1 cellular context compared by ENCODE assay signal in genomic region chr12:57241556-57242310, GRCh38.
TF ChIP-seq lines count a peak whose summit lies in the region.

No MANE protein-coding gene starts in this region.

TF ChIP-seq in H1, 55 proteins besides CTCF, POLR2A, EP300 and RAD21:
- TF ChIP-seq ZNF274 (IDR thresholded peaks at IDR 0.05; ENCODE audit: borderline replicate concordance, extremely low read depth, low read length) (no peak), GABPA (IDR thresholded peaks at IDR 0.05; ENCODE audit: borderline replicate concordance, insufficient read depth, low read length) (no peak), RNF2 (IDR thresholded peaks at IDR 0.05; ENCODE audit: borderline replicate concordance, low read depth, low read length, missing control alignments, poor library complexity, severe bottlenecking) (peak; percentile 88), CEBPB (IDR thresholded peaks at IDR 0.05; ENCODE audit: low read depth, low read length) (no peak), SP4 (IDR thresholded peaks at IDR 0.05; ENCODE audit: low read length) (no peak), TEAD4 (IDR thresholded peaks at IDR 0.05; ENCODE audit: low read depth, low read length) (no peak), TCF12 (IDR thresholded peaks at IDR 0.05; ENCODE audit: low read depth, low read length) (no peak), HDAC6 (IDR thresholded peaks at IDR 0.05; ENCODE audit: low read depth, low read length) (no peak), POLR2AphosphoS5 (IDR thresholded peaks at IDR 0.05; ENCODE audit: low read depth, low read length) (no peak), CREB1 (IDR thresholded peaks at IDR 0.05) (no peak), SAP30 (IDR thresholded peaks at IDR 0.05; ENCODE audit: insufficient read depth, insufficient replicate concordance, low read length) (no peak), POU5F1 (IDR thresholded peaks at IDR 0.05; ENCODE audit: low read depth, low read length) (no peak), CHD1 (IDR thresholded peaks at IDR 0.05; ENCODE audit: low read depth, low read length) (no peak), SUZ12 (IDR thresholded peaks at IDR 0.05; ENCODE audit: low read length) (peak; percentile 66), EZH2 (IDR thresholded peaks at IDR 0.05; ENCODE audit: low read depth, low read length, severe bottlenecking) (peak; percentile 77), KDM4A (IDR thresholded peaks at IDR 0.05; ENCODE audit: low read depth, low read length, severe bottlenecking) (no peak), CTBP2 (IDR thresholded peaks at IDR 0.05; ENCODE audit: borderline replicate concordance, insufficient read depth, insufficient read length, low read length) (peak; percentile 46), CHD2 (IDR thresholded peaks at IDR 0.05; ENCODE audit: low read length) (no peak), SP2 (IDR thresholded peaks at IDR 0.05; ENCODE audit: low read length) (no peak), FOSL1 (IDR thresholded peaks at IDR 0.05; ENCODE audit: insufficient read depth, low read depth, low read length) (no peak), EGR1 (IDR thresholded peaks at IDR 0.05; ENCODE audit: borderline replicate concordance, low read depth, low read length) (no peak), SIRT6 (IDR thresholded peaks at IDR 0.05; ENCODE audit: low read length) (no peak), GTF2F1 (IDR thresholded peaks at IDR 0.05; ENCODE audit: borderline replicate concordance, low read depth, low read length) (no peak), PHF8 (conservative IDR thresholded peaks at IDR 0.05; ENCODE audit: low read depth, low read length) (no peak), TAF7 (optimal IDR thresholded peaks at IDR 0.05; ENCODE audit: borderline replicate concordance, low read depth, low read length) (no peak), SRF (IDR thresholded peaks at IDR 0.05; ENCODE audit: low read depth, low read length) (no peak)
- TF ChIP-seq, protein P1, sequence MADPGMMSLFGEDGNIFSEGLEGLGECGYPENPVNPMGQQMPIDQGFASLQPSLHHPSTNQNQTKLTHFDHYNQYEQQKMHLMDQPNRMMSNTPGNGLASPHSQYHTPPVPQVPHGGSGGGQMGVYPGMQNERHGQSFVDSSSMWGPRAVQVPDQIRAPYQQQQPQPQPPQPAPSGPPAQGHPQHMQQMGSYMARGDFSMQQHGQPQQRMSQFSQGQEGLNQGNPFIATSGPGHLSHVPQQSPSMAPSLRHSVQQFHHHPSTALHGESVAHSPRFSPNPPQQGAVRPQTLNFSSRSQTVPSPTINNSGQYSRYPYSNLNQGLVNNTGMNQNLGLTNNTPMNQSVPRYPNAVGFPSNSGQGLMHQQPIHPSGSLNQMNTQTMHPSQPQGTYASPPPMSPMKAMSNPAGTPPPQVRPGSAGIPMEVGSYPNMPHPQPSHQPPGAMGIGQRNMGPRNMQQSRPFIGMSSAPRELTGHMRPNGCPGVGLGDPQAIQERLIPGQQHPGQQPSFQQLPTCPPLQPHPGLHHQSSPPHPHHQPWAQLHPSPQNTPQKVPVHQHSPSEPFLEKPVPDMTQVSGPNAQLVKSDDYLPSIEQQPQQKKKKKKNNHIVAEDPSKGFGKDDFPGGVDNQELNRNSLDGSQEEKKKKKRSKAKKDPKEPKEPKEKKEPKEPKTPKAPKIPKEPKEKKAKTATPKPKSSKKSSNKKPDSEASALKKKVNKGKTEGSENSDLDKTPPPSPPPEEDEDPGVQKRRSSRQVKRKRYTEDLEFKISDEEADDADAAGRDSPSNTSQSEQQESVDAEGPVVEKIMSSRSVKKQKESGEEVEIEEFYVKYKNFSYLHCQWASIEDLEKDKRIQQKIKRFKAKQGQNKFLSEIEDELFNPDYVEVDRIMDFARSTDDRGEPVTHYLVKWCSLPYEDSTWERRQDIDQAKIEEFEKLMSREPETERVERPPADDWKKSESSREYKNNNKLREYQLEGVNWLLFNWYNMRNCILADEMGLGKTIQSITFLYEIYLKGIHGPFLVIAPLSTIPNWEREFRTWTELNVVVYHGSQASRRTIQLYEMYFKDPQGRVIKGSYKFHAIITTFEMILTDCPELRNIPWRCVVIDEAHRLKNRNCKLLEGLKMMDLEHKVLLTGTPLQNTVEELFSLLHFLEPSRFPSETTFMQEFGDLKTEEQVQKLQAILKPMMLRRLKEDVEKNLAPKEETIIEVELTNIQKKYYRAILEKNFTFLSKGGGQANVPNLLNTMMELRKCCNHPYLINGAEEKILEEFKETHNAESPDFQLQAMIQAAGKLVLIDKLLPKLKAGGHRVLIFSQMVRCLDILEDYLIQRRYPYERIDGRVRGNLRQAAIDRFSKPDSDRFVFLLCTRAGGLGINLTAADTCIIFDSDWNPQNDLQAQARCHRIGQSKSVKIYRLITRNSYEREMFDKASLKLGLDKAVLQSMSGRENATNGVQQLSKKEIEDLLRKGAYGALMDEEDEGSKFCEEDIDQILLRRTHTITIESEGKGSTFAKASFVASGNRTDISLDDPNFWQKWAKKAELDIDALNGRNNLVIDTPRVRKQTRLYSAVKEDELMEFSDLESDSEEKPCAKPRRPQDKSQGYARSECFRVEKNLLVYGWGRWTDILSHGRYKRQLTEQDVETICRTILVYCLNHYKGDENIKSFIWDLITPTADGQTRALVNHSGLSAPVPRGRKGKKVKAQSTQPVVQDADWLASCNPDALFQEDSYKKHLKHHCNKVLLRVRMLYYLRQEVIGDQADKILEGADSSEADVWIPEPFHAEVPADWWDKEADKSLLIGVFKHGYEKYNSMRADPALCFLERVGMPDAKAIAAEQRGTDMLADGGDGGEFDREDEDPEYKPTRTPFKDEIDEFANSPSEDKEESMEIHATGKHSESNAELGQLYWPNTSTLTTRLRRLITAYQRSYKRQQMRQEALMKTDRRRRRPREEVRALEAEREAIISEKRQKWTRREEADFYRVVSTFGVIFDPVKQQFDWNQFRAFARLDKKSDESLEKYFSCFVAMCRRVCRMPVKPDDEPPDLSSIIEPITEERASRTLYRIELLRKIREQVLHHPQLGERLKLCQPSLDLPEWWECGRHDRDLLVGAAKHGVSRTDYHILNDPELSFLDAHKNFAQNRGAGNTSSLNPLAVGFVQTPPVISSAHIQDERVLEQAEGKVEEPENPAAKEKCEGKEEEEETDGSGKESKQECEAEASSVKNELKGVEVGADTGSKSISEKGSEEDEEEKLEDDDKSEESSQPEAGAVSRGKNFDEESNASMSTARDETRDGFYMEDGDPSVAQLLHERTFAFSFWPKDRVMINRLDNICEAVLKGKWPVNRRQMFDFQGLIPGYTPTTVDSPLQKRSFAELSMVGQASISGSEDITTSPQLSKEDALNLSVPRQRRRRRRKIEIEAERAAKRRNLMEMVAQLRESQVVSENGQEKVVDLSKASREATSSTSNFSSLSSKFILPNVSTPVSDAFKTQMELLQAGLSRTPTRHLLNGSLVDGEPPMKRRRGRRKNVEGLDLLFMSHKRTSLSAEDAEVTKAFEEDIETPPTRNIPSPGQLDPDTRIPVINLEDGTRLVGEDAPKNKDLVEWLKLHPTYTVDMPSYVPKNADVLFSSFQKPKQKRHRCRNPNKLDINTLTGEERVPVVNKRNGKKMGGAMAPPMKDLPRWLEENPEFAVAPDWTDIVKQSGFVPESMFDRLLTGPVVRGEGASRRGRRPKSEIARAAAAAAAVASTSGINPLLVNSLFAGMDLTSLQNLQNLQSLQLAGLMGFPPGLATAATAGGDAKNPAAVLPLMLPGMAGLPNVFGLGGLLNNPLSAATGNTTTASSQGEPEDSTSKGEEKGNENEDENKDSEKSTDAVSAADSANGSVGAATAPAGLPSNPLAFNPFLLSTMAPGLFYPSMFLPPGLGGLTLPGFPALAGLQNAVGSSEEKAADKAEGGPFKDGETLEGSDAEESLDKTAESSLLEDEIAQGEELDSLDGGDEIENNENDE (IDR thresholded peaks at IDR 0.05; ENCODE audit: insufficient replicate concordance, low read length), result no peak
- TF ChIP-seq, protein P2, sequence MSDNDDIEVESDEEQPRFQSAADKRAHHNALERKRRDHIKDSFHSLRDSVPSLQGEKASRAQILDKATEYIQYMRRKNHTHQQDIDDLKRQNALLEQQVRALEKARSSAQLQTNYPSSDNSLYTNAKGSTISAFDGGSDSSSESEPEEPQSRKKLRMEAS (IDR thresholded peaks at IDR 0.05), result no peak
